ENCODE assay signal across 8 cellular contexts in the genomic region with DNA sequence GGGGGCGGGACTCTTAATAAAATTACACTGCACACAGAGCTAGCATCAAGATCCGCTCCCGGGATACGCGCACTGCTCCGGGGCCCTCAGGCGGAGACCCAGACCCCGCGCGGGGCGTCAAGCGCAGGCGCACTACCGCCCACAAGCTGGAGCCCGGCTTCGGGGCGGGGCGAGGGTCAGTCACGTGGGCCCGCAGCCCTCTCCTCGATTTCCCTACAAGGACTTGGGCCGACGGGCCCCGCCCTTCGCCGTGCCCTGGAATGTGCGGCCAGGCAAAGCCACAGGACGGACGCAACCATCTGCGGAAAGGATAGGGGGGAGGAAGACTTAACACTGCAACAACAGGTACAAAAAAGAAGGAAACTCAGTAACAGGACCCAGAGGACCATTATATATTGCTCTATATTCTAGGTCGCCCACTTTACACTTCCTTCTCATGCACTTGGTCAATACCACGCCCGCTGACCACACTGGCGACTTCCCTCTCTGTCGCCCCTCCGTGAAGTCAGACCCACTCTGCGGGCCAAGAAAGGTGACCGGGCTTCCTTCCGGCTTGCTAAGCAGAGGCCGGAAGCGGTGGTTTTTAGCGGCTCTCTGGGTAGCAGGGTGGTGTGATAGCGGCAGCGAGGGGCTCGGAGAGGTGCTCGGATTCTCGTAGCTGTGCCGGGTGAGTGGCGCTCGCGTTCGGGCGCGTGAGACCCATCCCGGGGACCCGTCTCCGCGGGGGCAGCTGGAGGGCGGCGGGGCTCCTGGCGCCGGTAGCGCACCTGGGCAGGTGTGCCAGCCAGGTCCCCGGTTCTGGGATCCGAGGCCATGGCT. TPM values are rescaled to one million over a fixed set of nuclear protein-coding genes. Genes with fewer than 3 reads are reported as not detected.
DNase-seq lines count a peak whose midpoint lies in the region; ATAC-seq, FAIRE-seq and TF ChIP-seq lines count a peak whose summit lies in the region.

A gene (plus strand): TSS at position 559 of the 819 bp plus-strand sequence. CDS start 5,447 bp downstream, outside the sequence.

- peak; percentile 83 for ATAC-seq in HG02852 (IDR thresholded peaks at IDR 0.05; ENCODE audit: unreplicated experiment)

- H3K9me3 ChIP-seq in adrenal gland (replicated peaks in 1 of 3) = no peaks in the 10 kb centered on the region

- H3K4me1 Mint-ChIP-seq in type B pancreatic cell (ENCODE audit: unreplicated experiment) = peaks cover 23% of the 10 kb centered on the region

- peak within 1 kb of the TSS; percentile 99 for H3K27ac Mint-ChIP-seq in type B pancreatic cell

- TF ChIP-seq CTCF in adrenal gland (IDR thresholded peaks at IDR 0.05) (peak in 1 of 6 experiments; percentile 3), type B pancreatic cell (conservative IDR thresholded peaks at IDR 0.05) (no peak)

- no peaks in the 10 kb centered on the region for H3K9me3 Mint-ChIP-seq in type B pancreatic cell

- no peaks in the 10 kb centered on the region for H3K27me3 ChIP-seq in adrenal gland

- H3K27me3 Mint-ChIP-seq in type B pancreatic cell = no peaks in the 10 kb centered on the region

- TF ChIP-seq POLR2A in GM12892 (IDR thresholded peaks at IDR 0.05; ENCODE audit: low read depth, low read length) = peak; percentile 98
- peak; percentile 93 to 96 for TF ChIP-seq POLR2A in adrenal gland (IDR thresholded peaks at IDR 0.05)

- no peaks in the 10 kb centered on the region for H3K36me3 ChIP-seq in adrenal gland (replicated peaks in 1 of 2)

- H3K36me3 Mint-ChIP-seq in type B pancreatic cell = peaks cover 7% of the 10 kb centered on the region

- H3K4me3 Mint-ChIP-seq in type B pancreatic cell = peak within 1 kb of the TSS; percentile 91

- DNase-seq in GM12892 (ENCODE audit: insufficient read length) (peak; percentile 81), NCI-H146 (lab: John Stamatoyannopoulos, UW) (peak; percentile 99), T-helper 1 cell (peak; percentile 78 to 99 (median 83)), adrenal gland (peak; percentile 97 to 99 (median 99)), cardiac septum (ENCODE audit: low spot score) (peak; percentile 99), pons (ENCODE audit: low spot score) (peak; percentile 97), type B pancreatic cell (ENCODE audit: extremely low spot score, unreplicated experiment) (peak; percentile 97)

- peaks cover 20 to 48% of the 10 kb centered on the region in 2 donors for H3K4me1 ChIP-seq in adrenal gland (replicated peaks in 1 of 2)

- intact Hi-C loops in adrenal gland (cut with DNase I) = loop anchor here (5.0 to 10.0 kb wide), 2 partner anchors 313 to 315 kb away; no protein-coding TSS in a partner anchor
- intact Hi-C loops in cardiac septum (cut with DNase I) = loop anchor here (1.0 to 5.0 kb wide), 3 partner anchors 29 to 315 kb away; a partner anchor contains a TSS

- H3K27ac ChIP-seq in adrenal gland = peak within 1 kb of the TSS; percentile 69 to 100 (median 97)

- peak; percentile 98 for FAIRE-seq in GM12892 (lab: Jason Lieb, UNC)

- WGBS in adrenal gland, 4 donors = 0 to 1% (median 0%) methylated on average over 18 to 65 of the region's 65 CpGs

- H3K4me3 ChIP-seq in adrenal gland = peak within 1 kb of the TSS; percentile 54 to 93 (median 74)

RNA-seq across cellular contexts. Expression of the gene that starts here (rescaled TPM):
- polyA plus RNA-seq in GM12892 (2012; ENCODE audit: missing spikeins) = 532 TPM
- total RNA-seq in adrenal gland (100 to 1,000 TPM; 191 to 436 (median 251) TPM), cardiac septum (4,186 TPM), type B pancreatic cell (ENCODE audit: low replicate concordance) (219 and 271 TPM in 2 replicates)
- polyA plus RNA-seq in adrenal gland = 100 to 1,000 TPM; 217 to 419 (median 226) TPM

Comparison
In these comparisons a context has a peak if more than half of its experiments do, and no peak if none do; other contexts are left out.
1. Peak in every context shown above with its lines: DNase-seq, ATAC-seq, H3K4me3 ChIP-seq and H3K27ac ChIP-seq.